In genomic region chr17:74380086-74380958, GRCh38 we compare ENCODE assay signal across 8 cellular contexts. TPM values are rescaled to one million over a fixed set of nuclear protein-coding genes. Genes with fewer than 3 reads are reported as not detected.
DNase-seq lines count a peak whose midpoint lies in the region; ATAC-seq and TF ChIP-seq lines count a peak whose summit lies in the region.

No MANE protein-coding gene starts in this region.

- H3K27me3 ChIP-seq in rectal smooth muscle tissue (ENCODE audit: control insufficient read depth, insufficient read depth, low read length), result no peaks in the 10 kb centered on the region
- no peaks in the 10 kb centered on the region for H3K27me3 ChIP-seq in CD4-positive, alpha-beta T cell (ENCODE audit: control insufficient read depth, insufficient read depth, low read length)

- CTCF ChIA-PET in CD4-positive, alpha-beta T cell (lab: Charles Lee), result interaction anchor here (1.2 to 1.8 kb wide), 2 partner anchors 12 to 107 kb away, joined by 9 to 22 read pairs; partner anchors contain the start of gene GPR142

- H3K4me1 ChIP-seq in rectal smooth muscle tissue (ENCODE audit: control insufficient read depth, insufficient read depth, low read length), result peaks cover 7% of the 10 kb centered on the region

- H3K36me3 ChIP-seq in rectal smooth muscle tissue (ENCODE audit: control insufficient read depth, insufficient read depth, low read length), result no peaks in the 10 kb centered on the region

- no peak overlapping the region for H3K4me3 Mint-ChIP-seq in CD4-positive, alpha-beta T cell

- no peaks in the 10 kb centered on the region for H3K4me1 Mint-ChIP-seq in CD4-positive, alpha-beta T cell (ENCODE audit: low read depth)

- no peaks in the 10 kb centered on the region for H3K9me3 Mint-ChIP-seq in CD4-positive, alpha-beta T cell

- POLR2A ChIA-PET in CD4-positive, alpha-beta T cell (lab: Charles Lee), result no interaction called here

- no peak overlapping the region for H3K9ac ChIP-seq in rectal smooth muscle tissue (ENCODE audit: low read length)

- no peak for ATAC-seq in CD4-positive, alpha-beta T cell (ENCODE audit: poor library complexity)

- H3K9me3 ChIP-seq in CD4-positive, alpha-beta T cell (ENCODE audit: control insufficient read depth, low read length), result no peaks in the 10 kb centered on the region

- peak; percentile 82 for DNase-seq in NCI-H69 (lab: John Stamatoyannopoulos, UW)
- DNase-seq in glomerular visceral epithelial cell (ENCODE audit: extremely low spot score), result peak; percentile 7
- no peak for DNase-seq in NCI-H82 (lab: John Stamatoyannopoulos, UW)
- no peak for DNase-seq in NK-92 (lab: John Stamatoyannopoulos, UW; ENCODE audit: unreplicated experiment)
- DNase-seq in CD4-positive, alpha-beta T cell, result no peak
- DNase-seq in COLO829 (ENCODE audit: low spot score), result no peak

- no peak overlapping the region for H3K27ac Mint-ChIP-seq in CD4-positive, alpha-beta T cell

- H3K4me3 ChIP-seq in rectal smooth muscle tissue (ENCODE audit: low read length), result peak overlapping the region; percentile 46

- intact Hi-C loops in CD4-positive, alpha-beta T cell (cut with DNase I, micrococcal nuclease), result no loop called here

- H3K27me3 Mint-ChIP-seq in CD4-positive, alpha-beta T cell, result no peaks in the 10 kb centered on the region

- H3K27ac ChIP-seq in rectal smooth muscle tissue (ENCODE audit: low read depth, low read length), result peak overlapping the region; percentile 40
- no peak overlapping the region for H3K27ac ChIP-seq in CD4-positive, alpha-beta T cell (ENCODE audit: low read depth, low read length)

- 0 out of 3 replicates have a peak, but pooled peaks have one; percentile 11 for TF ChIP-seq CTCF in GM12872 (IDR thresholded peaks at IDR 0.05; ENCODE audit: insufficient read depth, low read depth, low read length)
- TF ChIP-seq CTCF in CD4-positive, alpha-beta T cell (IDR thresholded peaks at IDR 0.05), result no peak

- H3K36me3 Mint-ChIP-seq in CD4-positive, alpha-beta T cell (ENCODE audit: low read depth), result no peaks in the 10 kb centered on the region

RNA-seq across cellular contexts. Expression of gene GPR142, which starts 13.0 kb away (rescaled TPM):
- not detected for total RNA-seq in CD4-positive, alpha-beta T cell

RNA-seq across cellular contexts. Expression of gene BTBD17, which starts 18.7 kb away (rescaled TPM):
- not detected for total RNA-seq in CD4-positive, alpha-beta T cell

RNA-seq across cellular contexts. Expression of gene GPRC5C, which starts 51.6 kb away (rescaled TPM):
- total RNA-seq in CD4-positive, alpha-beta T cell, result not detected

RNA-seq across cellular contexts. Expression of gene KIF19, which starts 54.3 kb away (rescaled TPM):
- total RNA-seq in CD4-positive, alpha-beta T cell, result 1 to 10 TPM in 1 of 2 experiments, under 1 TPM in 1; 0.81 to 1.1 TPM

Comparison
In these comparisons a context has a peak if more than half of its experiments do, and no peak if none do; other contexts are left out.
1. DNase-seq: peak in NCI-H69 (single experiment) and glomerular visceral epithelial cell (single experiment); none in NCI-H82 (single experiment), NK-92 (single experiment), CD4-positive, alpha-beta T cell (0 of 10) and COLO829 (single experiment).